ENCODE assay signal across 25 cellular contexts in genomic region chr9:107744873-107745272, GRCh38.
DNase-seq lines count a peak whose midpoint lies in the region; ATAC-seq, FAIRE-seq and TF ChIP-seq lines count a peak whose summit lies in the region.
"Had no signal": no experiment of that assay in that cellular context is flagged by ENCODE, and none has a peak within 500 bp of the region (broad histone marks: within the 10 kb centered on the region; RNA-seq: fewer than 3 reads in every experiment).

No MANE protein-coding gene starts in this region.

- no peak for FAIRE-seq in GM12878 (lab: Jason Lieb, UNC)
- FAIRE-seq: GM12891, GM18507, GM19239, HTR-8/SVneo, K562 had no signal

- H3K4me3 Mint-ChIP-seq in activated T-helper 1 cell treated with anti-CD3 and anti-CD28 coated beads, Interleukin-12 subunit alpha, Interleukin-12 subunit beta, Interleukin-2, Interleukin-4 antibody, amounts not matched to agents 30 ng/mL and 10 ng/mL and 1 ng/mL, durations not matched to agents 14 hours and 24 hours and 36 hours, result no peak overlapping the region
- H3K4me3 Mint-ChIP-seq: B cell; CD8-positive, alpha-beta T cell; HFFc6 had no signal

- TF ChIP-seq POLR2A in GM12878 (IDR thresholded peaks at IDR 0.05; ENCODE audit: low read depth, low read length), result no peak

- CTCF ChIA-PET in GM12878 (lab: Yijun Ruan, JAX), result interaction anchor here (0.8 to 1.6 kb wide), 4 partner anchors 10 to 124 kb away, joined by 3 read pairs; no protein-coding TSS in a partner anchor

- BruUV-seq in GM12878 (replicated peaks; lab: Mats Ljungman, UMichigan), result no TSS peak

- no peak for TF ChIP-seq RAD21 in GM12878 (IDR thresholded peaks at IDR 0.05; ENCODE audit: insufficient read depth, low read depth, low read length)

- intact Hi-C loops in GM12878 (cut with micrococcal nuclease; ENCODE audit: unreplicated experiment), result no loop called here
- intact Hi-C loops in activated T-helper 1 cell treated with anti-CD3 and anti-CD28 coated beads, Interleukin-12 subunit alpha, Interleukin-12 subunit beta, Interleukin-2, Interleukin-4 antibody, amounts not matched to agents 30 ng/mL and 10 ng/mL and 1 ng/mL, durations not matched to agents 14 hours and 24 hours and 36 hours (cut with micrococcal nuclease), result no loop called here

- no peak overlapping the region for H2AFZ ChIP-seq in GM12878 (ENCODE audit: control insufficient read depth, low read depth, low read length)

- 4% methylated on average over 2 of the region's 2 CpGs for WGBS in GM12878 (ENCODE audit: insufficient coverage, insufficient replicate concordance, low lambda C conversion rate, missing lambda C conversion rate)

- H4K20me1 ChIP-seq in GM12878 (ENCODE audit: control insufficient read depth, insufficient read depth), result no peaks in the 10 kb centered on the region
- H4K20me1 ChIP-seq: BLaER1 treated with 17β-estradiol and CSF1 and Interleukin-3, amounts not matched to agents 10 nM and 100 nM had no signal

- ATAC-seq in GM21515 (IDR thresholded peaks at IDR 0.05; ENCODE audit: unreplicated experiment), result peak; percentile 53
- peak; percentile 61 for ATAC-seq in HG03432 (IDR thresholded peaks at IDR 0.05; ENCODE audit: unreplicated experiment)
- peak; percentile 44 for ATAC-seq in GM12878
- no peak for ATAC-seq in HG03280 (IDR thresholded peaks at IDR 0.05; ENCODE audit: unreplicated experiment)
- ATAC-seq: CD8-positive, alpha-beta T cell; HCT116; K562 had no signal

- H3K27ac Mint-ChIP-seq in activated T-helper 1 cell treated with anti-CD3 and anti-CD28 coated beads, Interleukin-12 subunit alpha, Interleukin-12 subunit beta, Interleukin-2, Interleukin-4 antibody, amounts not matched to agents 30 ng/mL and 10 ng/mL and 1 ng/mL, durations not matched to agents 14 hours and 24 hours and 36 hours, result no peak overlapping the region
- H3K27ac Mint-ChIP-seq: B cell; CD8-positive, alpha-beta T cell; HFFc6 had no signal

- H3K36me3 ChIP-seq in GM12878 (ENCODE audit: control insufficient read depth in 2 of 2, insufficient read depth in 2 of 2, low read length in 1 of 2), result no peaks in the 10 kb centered on the region
- H3K36me3 ChIP-seq: BLaER1 treated with 17β-estradiol and CSF1 and Interleukin-3, amounts not matched to agents 10 nM and 100 nM had no signal

- no peak overlapping the region for H3K27ac ChIP-seq in GM12878 (ENCODE audit: control insufficient read depth, insufficient read depth)
- H3K27ac ChIP-seq: 22Rv1; BLaER1 treated with 17β-estradiol and CSF1 and Interleukin-3, amounts not matched to agents 10 nM and 100 nM had no signal

- no peaks in the 10 kb centered on the region for H3K36me3 Mint-ChIP-seq in activated T-helper 1 cell treated with anti-CD3 and anti-CD28 coated beads, Interleukin-12 subunit alpha, Interleukin-12 subunit beta, Interleukin-2, Interleukin-4 antibody, amounts not matched to agents 30 ng/mL and 10 ng/mL and 1 ng/mL, durations not matched to agents 14 hours and 24 hours and 36 hours (ENCODE audit: low read depth)
- H3K36me3 Mint-ChIP-seq: CD8-positive, alpha-beta T cell had no signal

- no peaks in the 10 kb centered on the region for H3K9me3 Mint-ChIP-seq in activated T-helper 1 cell treated with anti-CD3 and anti-CD28 coated beads, Interleukin-12 subunit alpha, Interleukin-12 subunit beta, Interleukin-2, Interleukin-4 antibody, amounts not matched to agents 30 ng/mL and 10 ng/mL and 1 ng/mL, durations not matched to agents 14 hours and 24 hours and 36 hours
- H3K9me3 Mint-ChIP-seq: CD8-positive, alpha-beta T cell; HFFc6 had no signal

- TF ChIP-seq CTCF in GM12865 (IDR thresholded peaks at IDR 0.05; ENCODE audit: insufficient read depth, low read depth, low read length, missing control alignments) (no peak), GM12878 (IDR thresholded peaks at IDR 0.05 in 2 of 3, conservative IDR thresholded peaks at IDR 0.05 in 1 of 3; ENCODE audit: control insufficient read depth in 2 of 3, extremely low read depth in 1 of 3, insufficient read depth in 1 of 3, low read depth in 3 of 3, low read length in 3 of 3) (no peak), GM13977 (IDR thresholded peaks at IDR 0.05; ENCODE audit: extremely low read depth, insufficient read depth, missing control alignments) (no peak)

- DNase-seq in GM12865 (ENCODE audit: low read depth), result peak; percentile 38
- no peak for DNase-seq in GM12878 (ENCODE audit: low read depth, low spot score)
- DNase-seq in activated T-helper 1 cell treated with anti-CD3 and anti-CD28 coated beads, Interleukin-12 subunit alpha, Interleukin-12 subunit beta, Interleukin-2, Interleukin-4 antibody, amounts not matched to agents 30 ng/mL and 10 ng/mL and 1 ng/mL, durations not matched to agents 14 hours and 24 hours and 36 hours (ENCODE audit: low spot score), result no peak
- no peak for DNase-seq in NCI-H446 (lab: John Stamatoyannopoulos, UW)
- no peak for DNase-seq in GM13977 (ENCODE audit: low spot score)
- DNase-seq: Calu3; CD8-positive, alpha-beta T cell; DMS79 treated with DMSO at 0.1 percent for 48 hours; GF-D8; GOT3; H7; HFFc6; IMR-90 had no signal

- TF ChIP-seq EP300 in GM12878 (IDR thresholded peaks at IDR 0.05; ENCODE audit: borderline replicate concordance in 1 of 2, control insufficient read depth in 1 of 2, low read depth in 2 of 2, low read length in 2 of 2), result no peak

- H3K4me2 ChIP-seq in GM12878 (ENCODE audit: control insufficient read depth, insufficient read depth), result no peak overlapping the region

- RAD21 ChIA-PET in GM12878 (lab: Charles Lee; ENCODE audit: unreplicated experiment), result interaction anchor here (0.6 to 2.5 kb wide), 4 partner anchors 10 to 98 kb away, joined by 3 to 7 read pairs (median 4); no protein-coding TSS in a partner anchor

- H3K79me2 ChIP-seq in GM12878 (ENCODE audit: control insufficient read depth, insufficient read depth, low read length), result no peaks in the 10 kb centered on the region

- H3K27me3 ChIP-seq in GM12878 (replicated peaks in 1 of 2; ENCODE audit: control insufficient read depth in 2 of 2, insufficient read depth in 2 of 2, low read length in 1 of 2), result no peaks in the 10 kb centered on the region
- H3K27me3 ChIP-seq: BLaER1 treated with 17β-estradiol and CSF1 and Interleukin-3, amounts not matched to agents 10 nM and 100 nM had no signal

- no peak overlapping the region for H3K4me3 ChIP-seq in GM12865 (ENCODE audit: low read depth, low read length)
- no peak overlapping the region for H3K4me3 ChIP-seq in GM12878
- H3K4me3 ChIP-seq: BLaER1 treated with 17β-estradiol and CSF1 and Interleukin-3, amounts not matched to agents 10 nM and 100 nM; K562 had no signal

- SMC1A ChIA-PET in GM12878 (lab: Charles Lee; ENCODE audit: uncharacterized antibody, unreplicated experiment), result interaction anchor here (0.9 to 2.4 kb wide), 11 partner anchors 8 to 128 kb away, joined by 3 to 12 read pairs (median 5); no protein-coding TSS in a partner anchor

- in situ Hi-C loops in GM12878 (cut with MboI), result no loop called here
- in situ Hi-C loops in GM13977 (cut with MboI; ENCODE audit: low pct_unique_long_range_greater_than_20kb, low sequenced_read_pairs, unreplicated experiment), result no loop called here

- no peaks in the 10 kb centered on the region for H3K27me3 Mint-ChIP-seq in activated T-helper 1 cell treated with anti-CD3 and anti-CD28 coated beads, Interleukin-12 subunit alpha, Interleukin-12 subunit beta, Interleukin-2, Interleukin-4 antibody, amounts not matched to agents 30 ng/mL and 10 ng/mL and 1 ng/mL, durations not matched to agents 14 hours and 24 hours and 36 hours (ENCODE audit: insufficient read depth)

- H3K9me3 ChIP-seq in GM12878 (replicated peaks; ENCODE audit: control insufficient read depth, insufficient read depth, low read length), result no peaks in the 10 kb centered on the region
- H3K9me3 ChIP-seq: BLaER1 treated with 17β-estradiol and CSF1 and Interleukin-3, amounts not matched to agents 10 nM and 100 nM had no signal

- no peaks in the 10 kb centered on the region for H3K4me1 Mint-ChIP-seq in activated T-helper 1 cell treated with anti-CD3 and anti-CD28 coated beads, Interleukin-12 subunit alpha, Interleukin-12 subunit beta, Interleukin-2, Interleukin-4 antibody, amounts not matched to agents 30 ng/mL and 10 ng/mL and 1 ng/mL, durations not matched to agents 14 hours and 24 hours and 36 hours (ENCODE audit: low read depth)
- H3K4me1 Mint-ChIP-seq: B cell had no signal

- POLR2A ChIA-PET in GM12878 (lab: Charles Lee), result interaction anchor here (0.6 to 2.0 kb wide), 3 partner anchors 12 to 846 kb away, joined by 4 to 8 read pairs (median 4); no protein-coding TSS in a partner anchor

- H3K9ac ChIP-seq in GM12878 (ENCODE audit: control insufficient read depth, insufficient read depth, low read length), result no peak overlapping the region
- H3K9ac ChIP-seq: BLaER1 treated with 17β-estradiol and CSF1 and Interleukin-3, amounts not matched to agents 10 nM and 100 nM had no signal

- no peaks in the 10 kb centered on the region for H3K4me1 ChIP-seq in GM12878 (ENCODE audit: control insufficient read depth, insufficient read depth, low read length)

TF ChIP-seq in GM12878, 131 proteins besides CTCF, POLR2A, EP300 and RAD21:
- TF ChIP-seq MTA3 (IDR thresholded peaks at IDR 0.05; ENCODE audit: borderline replicate concordance, low read length), result no peak
- TF ChIP-seq BCL11A (IDR thresholded peaks at IDR 0.05; ENCODE audit: low read depth, low read length), result no peak
- TF ChIP-seq ZBTB11 (CRISPR knock-in tag; IDR thresholded peaks at IDR 0.05), result no peak
- TF ChIP-seq ZBED1 (IDR thresholded peaks at IDR 0.05; ENCODE audit: borderline replicate concordance), result no peak
- peak; percentile 88 for TF ChIP-seq ZNF24 (IDR thresholded peaks at IDR 0.05)
TF ChIP-seq in GM12878: peak in this region for 1.
